14 cellular contexts compared by ENCODE assay signal in genomic region chr2:241112592-241112991, GRCh38. TPM values are rescaled to one million over a fixed set of nuclear protein-coding genes. Genes with fewer than 3 reads are reported as not detected.
DNase-seq lines count a peak whose midpoint lies in the region; ATAC-seq and TF ChIP-seq lines count a peak whose summit lies in the region.
"Had no signal": no experiment of that assay in that cellular context is flagged by ENCODE, and none has a peak within 500 bp of the region (broad histone marks: within the 10 kb centered on the region; RNA-seq: fewer than 3 reads in every experiment).

No MANE protein-coding gene starts in this region.

- no peaks in the 10 kb centered on the region for H4K20me1 ChIP-seq in GM23248 (ENCODE audit: insufficient read depth)

- no peaks in the 10 kb centered on the region for H3K27me3 ChIP-seq in GM23248 (replicated peaks; ENCODE audit: insufficient read depth)
- H3K27me3 ChIP-seq: neutrophil had no signal

- in situ Hi-C loops in GM23248 (cut with MboI): no loop called here

- ATAC-seq in activated B cell treated with CpG ODN at 0.5 μM for 24 hours (ENCODE audit: low read depth): no peak
- peak; percentile 46 for ATAC-seq in central memory CD8-positive, alpha-beta T cell (replicated peaks; ENCODE audit: extremely low read depth, poor library complexity, severe bottlenecking)
- no peak for ATAC-seq in stimulated activated memory B cell treated with anti-CD40 and anti-IgM and Interleukin-4, amounts not matched to agents 10 μg/mL and 1 μg/mL and 100 μg/mL, for 72 hours
- no peak for ATAC-seq in GM21447 (IDR thresholded peaks at IDR 0.05; ENCODE audit: unreplicated experiment)
- ATAC-seq: A549, left lobe of liver had no signal

- H3K4me3 ChIP-seq in GM23248: no peak overlapping the region
- H3K4me3 ChIP-seq: A549 had no signal

- no peak overlapping the region for H3K27ac ChIP-seq in GM23248
- H3K27ac ChIP-seq: A549, neutrophil had no signal

- H3K4me1 ChIP-seq in GM23248 (ENCODE audit: insufficient read depth): no peaks in the 10 kb centered on the region
- H3K4me1 ChIP-seq: A549 had no signal

- H3K9me3 Mint-ChIP-seq in activated CD4-positive, alpha-beta T cell treated with anti-CD3 and anti-CD28 coated beads, Interleukin-2, amount 10 ng/mL, durations not matched to agents 7 days and 5 days: no peaks in the 10 kb centered on the region
- no peaks in the 10 kb centered on the region for H3K9me3 Mint-ChIP-seq in activated B cell treated with CpG ODN at 0.5 μM for 24 hours
- H3K9me3 Mint-ChIP-seq in central memory CD8-positive, alpha-beta T cell: no peaks in the 10 kb centered on the region
- H3K9me3 Mint-ChIP-seq in stimulated activated memory B cell treated with anti-CD40 and anti-IgM and Interleukin-4, amounts not matched to agents 10 μg/mL and 1 μg/mL and 100 μg/mL, for 72 hours: peaks cover 2% of the 10 kb centered on the region

- no peaks in the 10 kb centered on the region for H3K79me2 ChIP-seq in GM23248 (ENCODE audit: insufficient read depth)

- no peaks in the 10 kb centered on the region for H3K9me2 ChIP-seq in GM23248 (ENCODE audit: insufficient read depth)

- no peak overlapping the region for H2AFZ ChIP-seq in GM23248

- no peaks in the 10 kb centered on the region for H3K9me3 ChIP-seq in GM23248 (ENCODE audit: low read depth)
- H3K9me3 ChIP-seq: A549, neutrophil had no signal

- no peak for DNase-seq in activated CD4-positive, alpha-beta T cell treated with anti-CD3 and anti-CD28 coated beads, Interleukin-2, amount 10 ng/mL, durations not matched to agents 7 days and 5 days
- no peak for DNase-seq in activated CD4-positive, alpha-beta T cell treated with anti-CD3 and anti-CD28 coated beads, Interleukin-2, amount 50 U/mL, for 1 hour
- DNase-seq in activated B cell treated with CpG ODN at 0.5 μM for 24 hours (no peak), cardiac septum (ENCODE audit: low spot score) (no peak), GM23248 (no peak)
- DNase-seq in central memory CD8-positive, alpha-beta T cell (ENCODE audit: low spot score in 2 of 2): peak in 1 of 2 donors; percentile 48
- DNase-seq: effector CD8-positive, alpha-beta T cell; glutamatergic neuron; NCI-H446 had no signal

- intact Hi-C loops in activated B cell treated with CpG ODN at 0.5 μM for 24 hours (cut with micrococcal nuclease): no loop called here
- intact Hi-C loops in cardiac septum (cut with DNase I): no loop called here

- WGBS in GM23248 (ENCODE audit: low coverage in 1 of 2, low lambda C conversion rate in 2 of 2, missing lambda C conversion rate in 2 of 2), 2 experiments: 71 to 76% methylated on average over 8 of the region's 8 CpGs

- H3K36me3 ChIP-seq in GM23248 (ENCODE audit: low read depth): no peaks in the 10 kb centered on the region

- POLR2A ChIA-PET in activated CD4-positive, alpha-beta T cell treated with anti-CD3 and anti-CD28 coated beads, Interleukin-2, amount 10 ng/mL, durations not matched to agents 7 days and 5 days (lab: Charles Lee): no interaction called here
- POLR2A ChIA-PET in activated B cell treated with CpG ODN at 0.5 μM for 24 hours (lab: Charles Lee): interaction anchor here (0.6 to 6.9 kb wide), 4 partner anchors 11 to 486 kb away, joined by 4 to 142 read pairs (median 95); partner anchors contain the start of genes MTERF4, PASK and PPP1R7

- H3K4me3 Mint-ChIP-seq in activated CD4-positive, alpha-beta T cell treated with anti-CD3 and anti-CD28 coated beads, Interleukin-2, amount 10 ng/mL, durations not matched to agents 7 days and 5 days: no peak overlapping the region
- peak overlapping the region; percentile 37 for H3K4me3 Mint-ChIP-seq in activated B cell treated with CpG ODN at 0.5 μM for 24 hours
- H3K4me3 Mint-ChIP-seq in central memory CD8-positive, alpha-beta T cell: peak overlapping the region; percentile 78
- H3K4me3 Mint-ChIP-seq in stimulated activated memory B cell treated with anti-CD40 and anti-IgM and Interleukin-4, amounts not matched to agents 10 μg/mL and 1 μg/mL and 100 μg/mL, for 72 hours: peak overlapping the region; percentile 71

- H3K36me3 Mint-ChIP-seq in activated CD4-positive, alpha-beta T cell treated with anti-CD3 and anti-CD28 coated beads, Interleukin-2, amount 10 ng/mL, durations not matched to agents 7 days and 5 days (ENCODE audit: low read depth): peaks cover 34% of the 10 kb centered on the region
- peaks cover 54% of the 10 kb centered on the region for H3K36me3 Mint-ChIP-seq in activated B cell treated with CpG ODN at 0.5 μM for 24 hours (ENCODE audit: low read depth)
- H3K36me3 Mint-ChIP-seq in central memory CD8-positive, alpha-beta T cell (ENCODE audit: insufficient read depth): peaks cover 17% of the 10 kb centered on the region
- H3K36me3 Mint-ChIP-seq in stimulated activated memory B cell treated with anti-CD40 and anti-IgM and Interleukin-4, amounts not matched to agents 10 μg/mL and 1 μg/mL and 100 μg/mL, for 72 hours: peaks cover 68% of the 10 kb centered on the region

- H3K27me3 Mint-ChIP-seq in activated CD4-positive, alpha-beta T cell treated with anti-CD3 and anti-CD28 coated beads, Interleukin-2, amount 10 ng/mL, durations not matched to agents 7 days and 5 days: no peaks in the 10 kb centered on the region
- no peaks in the 10 kb centered on the region for H3K27me3 Mint-ChIP-seq in activated B cell treated with CpG ODN at 0.5 μM for 24 hours
- no peaks in the 10 kb centered on the region for H3K27me3 Mint-ChIP-seq in central memory CD8-positive, alpha-beta T cell
- H3K27me3 Mint-ChIP-seq in stimulated activated memory B cell treated with anti-CD40 and anti-IgM and Interleukin-4, amounts not matched to agents 10 μg/mL and 1 μg/mL and 100 μg/mL, for 72 hours: no peaks in the 10 kb centered on the region

- no peaks in the 10 kb centered on the region for H3F3A ChIP-seq in GM23248 (ENCODE audit: insufficient read depth)

- no peak overlapping the region for H3K9ac ChIP-seq in GM23248

- peaks cover 37% of the 10 kb centered on the region for H3K4me1 Mint-ChIP-seq in activated CD4-positive, alpha-beta T cell treated with anti-CD3 and anti-CD28 coated beads, Interleukin-2, amount 10 ng/mL, durations not matched to agents 7 days and 5 days
- peaks cover 53% of the 10 kb centered on the region for H3K4me1 Mint-ChIP-seq in activated B cell treated with CpG ODN at 0.5 μM for 24 hours
- H3K4me1 Mint-ChIP-seq in central memory CD8-positive, alpha-beta T cell: peaks cover 54% of the 10 kb centered on the region
- H3K4me1 Mint-ChIP-seq in stimulated activated memory B cell treated with anti-CD40 and anti-IgM and Interleukin-4, amounts not matched to agents 10 μg/mL and 1 μg/mL and 100 μg/mL, for 72 hours: peaks cover 72% of the 10 kb centered on the region

- CTCF ChIA-PET in activated CD4-positive, alpha-beta T cell treated with anti-CD3 and anti-CD28 coated beads, Interleukin-2, amount 10 ng/mL, durations not matched to agents 7 days and 5 days (lab: Charles Lee): interaction anchor here (0.9 to 1.5 kb wide), 2 partner anchors 37 to 40 kb away, joined by 3 to 4 read pairs; partner anchors contain the start of genes PASK and PPP1R7
- CTCF ChIA-PET in activated B cell treated with CpG ODN at 0.5 μM for 24 hours (lab: Charles Lee): interaction anchor here (1.4 kb wide), 1 partner anchor 37 kb away, joined by 4 read pairs; the partner anchor contains the start of gene PASK

- TF ChIP-seq CTCF in activated B cell treated with CpG ODN at 0.5 μM for 24 hours (IDR thresholded peaks at IDR 0.05): no peak

- H3K27ac Mint-ChIP-seq in activated CD4-positive, alpha-beta T cell treated with anti-CD3 and anti-CD28 coated beads, Interleukin-2, amount 10 ng/mL, durations not matched to agents 7 days and 5 days: peak overlapping the region; percentile 85
- H3K27ac Mint-ChIP-seq in activated B cell treated with CpG ODN at 0.5 μM for 24 hours: peak overlapping the region; percentile 94
- H3K27ac Mint-ChIP-seq in central memory CD8-positive, alpha-beta T cell (ENCODE audit: low read depth): peak overlapping the region; percentile 94
- peak overlapping the region; percentile 91 for H3K27ac Mint-ChIP-seq in stimulated activated memory B cell treated with anti-CD40 and anti-IgM and Interleukin-4, amounts not matched to agents 10 μg/mL and 1 μg/mL and 100 μg/mL, for 72 hours

- no peak overlapping the region for H3K4me2 ChIP-seq in GM23248 (ENCODE audit: unreplicated experiment)
- H3K4me2 ChIP-seq: A549 had no signal

RNA-seq across cellular contexts. Expression of gene MTERF4, which starts 10.5 kb away (rescaled TPM):
- total RNA-seq in activated CD4-positive, alpha-beta T cell treated with anti-CD3 and anti-CD28 coated beads, Interleukin-2, amount 10 ng/mL, durations not matched to agents 7 days and 5 days: 10 to 100 TPM; 38.0 to 41.0 TPM
- total RNA-seq in activated B cell treated with CpG ODN at 0.5 μM for 24 hours (99.7 and 122 TPM in 2 replicates), cardiac septum (21.0 TPM)
- 21.0 and 39.8 TPM in 2 replicates for total RNA-seq in GM23248 (2014; rRNA removed; shearing (Covaris generic))
- 15.1 and 15.8 TPM in 2 replicates for polyA plus RNA-seq in GM23248 (2016; fragmentation: Nextera tagmentation; extraction: Ambion mirVana)

RNA-seq across cellular contexts. Expression of gene PASK, which starts 36.7 kb away (rescaled TPM):
- 10 to 100 TPM; 55.5 to 62.0 TPM for total RNA-seq in activated CD4-positive, alpha-beta T cell treated with anti-CD3 and anti-CD28 coated beads, Interleukin-2, amount 10 ng/mL, durations not matched to agents 7 days and 5 days
- total RNA-seq in activated B cell treated with CpG ODN at 0.5 μM for 24 hours (113 and 150 TPM in 2 replicates), cardiac septum (2.2 TPM)
- total RNA-seq in GM23248 (2014; rRNA removed; shearing (Covaris generic)): 0.38 and 2.1 TPM in 2 replicates
- polyA plus RNA-seq in GM23248 (2016; fragmentation: Nextera tagmentation; extraction: Ambion mirVana): 0.56 and 0.91 TPM in 2 replicates

RNA-seq across cellular contexts. Expression of gene PPP1R7, which starts 37.7 kb away (rescaled TPM):
- total RNA-seq in activated CD4-positive, alpha-beta T cell treated with anti-CD3 and anti-CD28 coated beads, Interleukin-2, amount 10 ng/mL, durations not matched to agents 7 days and 5 days: 100 to 1,000 TPM in 1 of 2 experiments, 10 to 100 TPM in 1; 89.5 to 110 TPM
- 72.0 and 74.5 TPM in 2 replicates for total RNA-seq in activated B cell treated with CpG ODN at 0.5 μM for 24 hours
- 77.7 TPM for total RNA-seq in cardiac septum
- 44.6 and 53.1 TPM in 2 replicates for total RNA-seq in GM23248 (2014; rRNA removed; shearing (Covaris generic))
- polyA plus RNA-seq in GM23248 (2016; fragmentation: Nextera tagmentation; extraction: Ambion mirVana): 107 and 110 TPM in 2 replicates

Comparison
In these comparisons a context has a peak if more than half of its experiments do, and no peak if none do; other contexts are left out.
1. RNA of gene PASK, which starts 36.7 kb away (total RNA-seq): 113 to 150 TPM in activated B cell treated with CpG ODN at 0.5 μM for 24 hours and 55.5 to 62.0 TPM in activated CD4-positive, alpha-beta T cell treated with anti-CD3 and anti-CD28 coated beads, Interleukin-2, amount 10 ng/mL, durations not matched to agents 7 days and 5 days; 2.2 TPM in cardiac septum (single experiment) and 0.38 to 2.1 TPM in GM23248; every median in the first group is over 10 times any median in the second.
2. Peak in every context shown above with its lines, with median percentiles within 50 percentile points of each other: H3K27ac Mint-ChIP-seq.